1 cellular context compared by ENCODE assay signal in genomic region chr15:82986442-82986780, GRCh38.
TF ChIP-seq lines count a peak whose summit lies in the region.

No MANE protein-coding gene starts in this region.

TF ChIP-seq in GM12878, 131 proteins besides CTCF, POLR2A, EP300 and RAD21:
- TF ChIP-seq, protein P1, sequence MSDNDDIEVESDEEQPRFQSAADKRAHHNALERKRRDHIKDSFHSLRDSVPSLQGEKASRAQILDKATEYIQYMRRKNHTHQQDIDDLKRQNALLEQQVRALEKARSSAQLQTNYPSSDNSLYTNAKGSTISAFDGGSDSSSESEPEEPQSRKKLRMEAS (IDR thresholded peaks at IDR 0.05; ENCODE audit: low read depth, low read length), result no peak
- TF ChIP-seq RUNX3 (IDR thresholded peaks at IDR 0.05; ENCODE audit: low read length) (peak; percentile 48), SMAD5 (IDR thresholded peaks at IDR 0.05; ENCODE audit: low read depth) (no peak), CREB1 (IDR thresholded peaks at IDR 0.05; ENCODE audit: low read depth) (0 out of 2 replicates have a peak, but pooled peaks have one; percentile 2)
